Comparison of ENCODE assay signal across 25 cellular contexts in the genomic region with DNA sequence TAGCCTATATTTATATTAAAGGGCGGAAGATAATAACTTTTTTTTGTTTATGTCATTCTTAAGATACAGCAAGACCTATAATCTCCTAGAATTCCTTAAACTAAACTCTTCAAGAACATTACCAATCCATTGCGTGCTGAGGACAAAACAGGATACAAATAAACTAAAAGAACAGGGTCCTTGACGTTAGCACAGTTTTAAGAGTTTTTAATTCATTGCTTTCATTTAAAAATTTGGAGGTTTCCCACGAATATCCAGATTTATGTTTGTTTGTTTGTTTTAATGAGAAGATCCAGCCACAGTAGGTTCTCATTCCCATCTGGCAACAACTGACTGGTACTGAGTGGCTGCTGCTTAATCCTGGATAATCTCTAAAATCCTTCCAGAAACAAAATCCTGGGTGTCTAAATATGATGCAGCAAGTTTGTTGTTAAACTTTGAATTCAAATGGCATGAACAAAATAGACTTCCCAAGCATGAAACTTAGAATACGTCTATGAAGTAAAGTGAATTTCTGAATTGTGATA.
DNase-seq lines count a peak whose midpoint lies in the region; ATAC-seq and TF ChIP-seq lines count a peak whose summit lies in the region.
"Had no signal": no experiment of that assay in that cellular context is flagged by ENCODE, and none has a peak within 500 bp of the region (broad histone marks: within the 10 kb centered on the region; RNA-seq: fewer than 3 reads in every experiment).

No MANE protein-coding gene starts in this region.

- H3K27me3 ChIP-seq in uterus, result no peaks in the 10 kb centered on the region
- H3K27me3 ChIP-seq in aorta (ENCODE audit: control insufficient read depth in 1 of 2, insufficient read depth in 2 of 2, low read length in 1 of 2), result no peaks in the 10 kb centered on the region
- H3K27me3 ChIP-seq: cardiac muscle cell, ovary, Peyer's patch, right lobe of liver had no signal

- H3K4me3 ChIP-seq in uterus (no peak overlapping the region), aorta (ENCODE audit: low read length in 2 of 2) (no peak overlapping the region)
- H3K4me3 ChIP-seq: cardiac muscle cell, GM12878, lung, ovary, Peyer's patch, right lobe of liver had no signal

- H3K9me3 ChIP-seq in uterus, result no peaks in the 10 kb centered on the region
- no peaks in the 10 kb centered on the region for H3K9me3 ChIP-seq in aorta (ENCODE audit: control insufficient read depth, low read length)
- H3K9me3 ChIP-seq: ovary, Peyer's patch, right lobe of liver, SK-N-SH had no signal

- H3K4me1 ChIP-seq in uterus (no peaks in the 10 kb centered on the region), aorta (ENCODE audit: control insufficient read depth in 1 of 2, insufficient read depth in 2 of 2, low read length in 2 of 2) (no peaks in the 10 kb centered on the region)
- H3K4me1 ChIP-seq: Peyer's patch had no signal

- no peaks in the 10 kb centered on the region for H3K36me3 Mint-ChIP-seq in activated naive CD4-positive, alpha-beta T cell treated with anti-CD3 and anti-CD28 coated beads, Interleukin-2, amount 50 U/mL, for 24 hours
- no peaks in the 10 kb centered on the region for H3K36me3 Mint-ChIP-seq in activated naive CD4-positive, alpha-beta T cell treated with anti-CD3 and anti-CD28 coated beads, Interleukin-2, amount 50 U/mL, for 72 hours
- H3K36me3 Mint-ChIP-seq in mesothelial cell of epicardium, result peaks cover 6% of the 10 kb centered on the region
- H3K36me3 Mint-ChIP-seq: CD14-positive monocyte had no signal

- no peak for ATAC-seq in activated naive CD4-positive, alpha-beta T cell treated with anti-CD3 and anti-CD28 coated beads, Interleukin-2, amount 50 U/mL, for 72 hours
- ATAC-seq in sciatic nerve, result no peak
- ATAC-seq in aorta (ENCODE audit: low FRiP score), result no peak
- ATAC-seq in GM19463 (IDR thresholded peaks at IDR 0.05; ENCODE audit: unreplicated experiment), result no peak
- ATAC-seq: GM12878 had no signal

- WGBS in aorta, 2 donors, result 83 to 86% methylated on average over 5 of the region's 5 CpGs

- H3K4me1 Mint-ChIP-seq in activated naive CD4-positive, alpha-beta T cell treated with anti-CD3 and anti-CD28 coated beads, Interleukin-2, amount 50 U/mL, for 24 hours, result peaks cover 46% of the 10 kb centered on the region
- H3K4me1 Mint-ChIP-seq in mesothelial cell of epicardium, result peaks cover 30% of the 10 kb centered on the region

- no peak for TF ChIP-seq CTCF in mesothelial cell of epicardium (IDR thresholded peaks at IDR 0.05; ENCODE audit: unreplicated experiment)
- no peak for TF ChIP-seq CTCF in uterus (IDR thresholded peaks at IDR 0.05)

- H3K27me3 Mint-ChIP-seq in activated naive CD4-positive, alpha-beta T cell treated with anti-CD3 and anti-CD28 coated beads, Interleukin-2, amount 50 U/mL, for 24 hours, result no peaks in the 10 kb centered on the region
- H3K27me3 Mint-ChIP-seq in mesothelial cell of epicardium (ENCODE audit: low read depth), result no peaks in the 10 kb centered on the region
- H3K27me3 Mint-ChIP-seq: activated naive CD8-positive, alpha-beta T cell treated with anti-CD3 and anti-CD28 coated beads, Interleukin-2, amount 50 U/mL, for 24 hours had no signal

- H3K36me3 ChIP-seq in uterus (no peaks in the 10 kb centered on the region), aorta (ENCODE audit: control insufficient read depth in 1 of 2, insufficient read depth in 2 of 2, low read length in 1 of 2) (no peaks in the 10 kb centered on the region)
- H3K36me3 ChIP-seq: cardiac muscle cell, ovary, Peyer's patch, right lobe of liver had no signal

- no peak for DNase-seq in activated naive CD4-positive, alpha-beta T cell treated with anti-CD3 and anti-CD28 coated beads, Interleukin-2, amount 50 U/mL, for 72 hours (ENCODE audit: low spot score in 2 of 2)
- DNase-seq in cerebellar cortex (ENCODE audit: low spot score), result peak; percentile 54
- no peak for DNase-seq in mesothelial cell of epicardium (ENCODE audit: low spot score in 2 of 2, unreplicated experiment in 2 of 2)
- no peak for DNase-seq in uterus
- DNase-seq in sciatic nerve (ENCODE audit: low spot score), result no peak
- DNase-seq in aorta, result no peak
- DNase-seq: activated CD4-positive, CD25-positive, alpha-beta regulatory T cell; activated naive CD8-positive, alpha-beta T cell treated with anti-CD3 and anti-CD28 coated beads, Interleukin-2, amount 50 U/mL, for 24 hours; effector CD4-positive, alpha-beta T cell; GF-D8; glutamatergic neuron; IMR-90; NCI-H2029; ovary; Peyer's patch; right lobe of liver; SK-N-SH; T-helper 9 cell; trophoblast cell had no signal

- H3K27ac Mint-ChIP-seq in activated naive CD4-positive, alpha-beta T cell treated with anti-CD3 and anti-CD28 coated beads, Interleukin-2, amount 50 U/mL, for 24 hours, result no peak overlapping the region
- peak overlapping the region in 1 of 2 donors; percentile 75 for H3K27ac Mint-ChIP-seq in activated naive CD4-positive, alpha-beta T cell treated with anti-CD3 and anti-CD28 coated beads, Interleukin-2, amount 50 U/mL, for 72 hours
- peak overlapping the region; percentile 13 for H3K27ac Mint-ChIP-seq in mesothelial cell of epicardium

- H3K27ac ChIP-seq in uterus (peak overlapping the region; percentile 43 to 61), aorta (ENCODE audit: low read depth in 1 of 2, low read length in 2 of 2) (no peak overlapping the region)
- H3K27ac ChIP-seq: cardiac muscle cell, ovary, Peyer's patch, right lobe of liver had no signal

- H3K9me3 Mint-ChIP-seq in activated naive CD4-positive, alpha-beta T cell treated with anti-CD3 and anti-CD28 coated beads, Interleukin-2, amount 50 U/mL, for 24 hours, result no peaks in the 10 kb centered on the region
- peaks cover 5% of the 10 kb centered on the region in 2 donors for H3K9me3 Mint-ChIP-seq in activated naive CD4-positive, alpha-beta T cell treated with anti-CD3 and anti-CD28 coated beads, Interleukin-2, amount 50 U/mL, for 72 hours
- H3K9me3 Mint-ChIP-seq in mesothelial cell of epicardium, result peaks cover 17% of the 10 kb centered on the region

- no peak for TF ChIP-seq POLR2A in uterus (IDR thresholded peaks at IDR 0.05)

- peak overlapping the region; percentile 27 for H3K4me3 Mint-ChIP-seq in activated naive CD4-positive, alpha-beta T cell treated with anti-CD3 and anti-CD28 coated beads, Interleukin-2, amount 50 U/mL, for 24 hours
- H3K4me3 Mint-ChIP-seq in mesothelial cell of epicardium, result no peak overlapping the region

- intact Hi-C loops in uterus (cut with DNase I; ENCODE audit: low total_unique reads) (no loop called here), sciatic nerve (cut with DNase I) (no loop called here), aorta (cut with DNase I) (no loop called here)

Comparison
In these comparisons a context has a peak if more than half of its experiments do, and no peak if none do; other contexts are left out.
1. H3K27ac ChIP-seq: peak in uterus (2 of 2); none in aorta (0 of 2).